ENCODE assay signal across 19 cellular contexts in the genomic region with DNA sequence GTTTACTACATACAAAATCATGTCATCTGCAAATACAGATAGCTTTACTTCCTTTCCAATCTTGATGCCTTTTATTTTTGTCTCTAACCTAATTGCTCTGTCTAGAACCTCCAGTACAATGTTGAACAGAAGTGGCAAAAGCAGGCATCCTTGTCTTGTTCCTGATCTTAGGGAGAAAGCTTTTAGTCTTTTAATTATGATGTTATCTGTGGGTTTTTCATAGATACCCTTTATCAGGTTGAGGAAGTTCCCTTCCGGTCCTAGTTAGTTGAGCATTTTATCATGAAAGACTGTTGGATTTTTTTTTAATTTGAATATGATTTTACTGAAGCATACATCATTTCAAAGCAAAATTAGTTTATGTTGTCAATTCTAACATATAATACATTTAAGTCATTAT.
"Had no signal": no experiment of that assay in that cellular context is flagged by ENCODE, and none has a peak within 500 bp of the region (broad histone marks: within the 10 kb centered on the region; RNA-seq: fewer than 3 reads in every experiment).

No MANE protein-coding gene starts in this region.

- H3K4me3 ChIP-seq: MG63 had no signal

- DNase-seq: Karpas-422, KG1, MG63, NCI-H1092, NCI-H1105 treated with DMSO at 0.1 percent for 48 hours, NCI-H1417 treated with DMSO at 0.1 percent for 48 hours, NCI-H146, NCI-H1930, NCI-H2081, NCI-H2107, NCI-H226, NCI-H446, NCI-H510A, NCI-H524 treated with DMSO at 0.1 percent for 48 hours, NCI-H69, NCI-H774, SHP77 had no signal

- FAIRE-seq: RCC 7860 had no signal

- H3K9me3 ChIP-seq: MG63 had no signal

- H3K36me3 ChIP-seq: MG63 had no signal

- H3K27me3 ChIP-seq: MG63 had no signal

- H3K27ac ChIP-seq: RWPE1 had no signal
